ENCODE assay signal across 11 cellular contexts in genomic region chrX:72105436-72105835, GRCh38. TPM values are rescaled to one million over a fixed set of nuclear protein-coding genes. Genes with fewer than 3 reads are reported as not detected.
DNase-seq lines count a peak whose midpoint lies in the region; ATAC-seq and TF ChIP-seq lines count a peak whose summit lies in the region.
"Had no signal": no experiment of that assay in that cellular context is flagged by ENCODE, and none has a peak within 500 bp of the region (broad histone marks: within the 10 kb centered on the region; RNA-seq: fewer than 3 reads in every experiment).

No MANE protein-coding gene starts in this region.

- peaks cover 10% of the 10 kb centered on the region for H3K4me1 ChIP-seq in upper lobe of right lung
- H3K4me1 ChIP-seq in mesendoderm (ENCODE audit: control insufficient read depth, low read depth, low read length), result peaks cover 2% of the 10 kb centered on the region

- no peaks in the 10 kb centered on the region for H3K79me1 ChIP-seq in mesendoderm (ENCODE audit: low read length)

- H3K27me3 Mint-ChIP-seq in activated CD4-positive, alpha-beta memory T cell treated with anti-CD3 and anti-CD28 coated beads, Interleukin-2, amount 10 ng/mL, durations not matched to agents 7 days and 5 days, result peaks cover 17% of the 10 kb centered on the region

- no peak for TF ChIP-seq CTCF in upper lobe of right lung (IDR thresholded peaks at IDR 0.05)

- CTCF ChIA-PET in activated CD4-positive, alpha-beta memory T cell treated with anti-CD3 and anti-CD28 coated beads, Interleukin-2, amount 10 ng/mL, durations not matched to agents 7 days and 5 days (lab: Charles Lee), result interaction anchor here (1.2 to 2.0 kb wide), 6 partner anchors 16 to 172 kb away, joined by 3 to 12 read pairs (median 7); partner anchors contain the start of genes PIN4 and RPS4X

- no peaks in the 10 kb centered on the region for H3K9me3 ChIP-seq in upper lobe of right lung
- H3K9me3 ChIP-seq: lower lobe of right lung had no signal

- no peak overlapping the region for H3K4ac ChIP-seq in mesendoderm (ENCODE audit: low read depth, low read length)

- no CpG with 5 or more reads among the region's 6 CpGs for WGBS in mesendoderm (ENCODE audit: extremely low coverage, insufficient coverage, low lambda C conversion rate)

- H3K18ac ChIP-seq in mesendoderm (ENCODE audit: low read length), result no peak overlapping the region

- H2BK5ac ChIP-seq in mesendoderm (ENCODE audit: low read length), result no peak overlapping the region

- H3K36me3 Mint-ChIP-seq in activated CD4-positive, alpha-beta memory T cell treated with anti-CD3 and anti-CD28 coated beads, Interleukin-2, amount 10 ng/mL, durations not matched to agents 7 days and 5 days (ENCODE audit: low read depth), result peaks cover 10% of the 10 kb centered on the region

- no peak overlapping the region for H2BK120ac ChIP-seq in mesendoderm (ENCODE audit: low read depth, low read length)

- peak overlapping the region; percentile 41 for H3K4me3 Mint-ChIP-seq in activated CD4-positive, alpha-beta memory T cell treated with anti-CD3 and anti-CD28 coated beads, Interleukin-2, amount 10 ng/mL, durations not matched to agents 7 days and 5 days
- H3K4me3 Mint-ChIP-seq: GM23338 had no signal

- no peak overlapping the region for H4K8ac ChIP-seq in mesendoderm (ENCODE audit: low read depth, low read length)

- H3K27ac Mint-ChIP-seq in activated CD4-positive, alpha-beta memory T cell treated with anti-CD3 and anti-CD28 coated beads, Interleukin-2, amount 10 ng/mL, durations not matched to agents 7 days and 5 days, result peak overlapping the region; percentile 85
- H3K27ac Mint-ChIP-seq: GM23338 had no signal

- no peak overlapping the region for H2BK15ac ChIP-seq in mesendoderm (replicated peaks; ENCODE audit: low read depth)

- peaks cover 65% of the 10 kb centered on the region for H3K4me1 Mint-ChIP-seq in activated CD4-positive, alpha-beta memory T cell treated with anti-CD3 and anti-CD28 coated beads, Interleukin-2, amount 10 ng/mL, durations not matched to agents 7 days and 5 days

- H3K79me2 ChIP-seq in mesendoderm (ENCODE audit: control insufficient read depth, insufficient read depth, low read length), result no peaks in the 10 kb centered on the region

- intact Hi-C loops in upper lobe of right lung (cut with DNase I) (no loop called here), posterior cingulate gyrus (cut with DNase I) (no loop called here)

- peak; percentile 19 for DNase-seq in stimulated activated CD4-positive, alpha-beta T cell treated with anti-CD3 and anti-CD28 coated beads, Interleukin-1b, Interleukin-23, amount 100 ng/mL, for 48 hours
- DNase-seq in stimulated activated CD4-positive, alpha-beta T cell treated with anti-CD3 and anti-CD28 coated beads, Interleukin-4, amount 100 ng/mL, for 1 hour, result no peak
- peak; percentile 81 for DNase-seq in activated CD4-positive, alpha-beta memory T cell treated with anti-CD3 and anti-CD28 coated beads, Interleukin-2, amount 10 ng/mL, durations not matched to agents 7 days and 5 days
- DNase-seq in upper lobe of right lung, result no peak
- DNase-seq in NCI-H446 (lab: John Stamatoyannopoulos, UW), result no peak
- DNase-seq in mesendoderm, result no peak
- DNase-seq in posterior cingulate gyrus, result no peak
- DNase-seq: lower lobe of right lung, NCI-H524 treated with DMSO at 0.1 percent for 48 hours had no signal

- no peak overlapping the region for H3K4me2 ChIP-seq in mesendoderm (ENCODE audit: low read length)
- H3K4me2 ChIP-seq: GM23338 had no signal

- H3K56ac ChIP-seq in mesendoderm (ENCODE audit: low read length), result no peak overlapping the region

- H2AK5ac ChIP-seq in mesendoderm (ENCODE audit: low read length), result no peak overlapping the region

- ATAC-seq in HG03103 (IDR thresholded peaks at IDR 0.05; ENCODE audit: low read depth, unreplicated experiment) (peak; percentile 38), upper lobe of right lung (peak; percentile 21)
- ATAC-seq: GM23338 had no signal

- H3K4me3 ChIP-seq in upper lobe of right lung, result no peak overlapping the region
- H3K4me3 ChIP-seq in mesendoderm (ENCODE audit: low read length), result no peak overlapping the region
- H3K4me3 ChIP-seq: GM23338, lower lobe of right lung had no signal

- no peak overlapping the region for H3K27ac ChIP-seq in upper lobe of right lung
- H3K27ac ChIP-seq in mesendoderm (ENCODE audit: low read depth, low read length), result no peak overlapping the region
- H3K27ac ChIP-seq: lower lobe of right lung had no signal

- POLR2A ChIA-PET in activated CD4-positive, alpha-beta memory T cell treated with anti-CD3 and anti-CD28 coated beads, Interleukin-2, amount 10 ng/mL, durations not matched to agents 7 days and 5 days (lab: Charles Lee), result interaction anchor here (0.9 to 1.8 kb wide), 8 partner anchors 10 to 85 kb away, joined by 3 to 13 read pairs (median 3); no protein-coding TSS in a partner anchor

- H3K23ac ChIP-seq in mesendoderm (ENCODE audit: low read length), result no peak overlapping the region

- no peaks in the 10 kb centered on the region for H3K9me3 Mint-ChIP-seq in activated CD4-positive, alpha-beta memory T cell treated with anti-CD3 and anti-CD28 coated beads, Interleukin-2, amount 10 ng/mL, durations not matched to agents 7 days and 5 days
- H3K9me3 Mint-ChIP-seq: GM23338 had no signal

- no peaks in the 10 kb centered on the region for H3K36me3 ChIP-seq in upper lobe of right lung
- no peaks in the 10 kb centered on the region for H3K36me3 ChIP-seq in mesendoderm (ENCODE audit: control insufficient read depth, insufficient read depth, low read length)
- H3K36me3 ChIP-seq: lower lobe of right lung had no signal

- no peaks in the 10 kb centered on the region for H3K27me3 ChIP-seq in upper lobe of right lung
- H3K27me3 ChIP-seq in mesendoderm (ENCODE audit: insufficient read depth, low read length, poor library complexity), result no peaks in the 10 kb centered on the region

- no peak overlapping the region for H4K5ac ChIP-seq in mesendoderm (ENCODE audit: low read length)

- H3K9ac ChIP-seq in mesendoderm (ENCODE audit: low read length), result no peak overlapping the region

RNA-seq across cellular contexts. Expression of gene RTL5, which starts 26.3 kb away (rescaled TPM):
- total RNA-seq in activated CD4-positive, alpha-beta memory T cell treated with anti-CD3 and anti-CD28 coated beads, Interleukin-2, amount 10 ng/mL, durations not matched to agents 7 days and 5 days, result under 1 TPM; 0.13 TPM
- 9.2 TPM for total RNA-seq in upper lobe of right lung
- 2.7 TPM for polyA plus RNA-seq in mesendoderm (2013, experiment 1 of 2)
- 2.7 TPM for polyA plus RNA-seq in mesendoderm (2013, experiment 2 of 2)

Comparison
In these comparisons a context has a peak if more than half of its experiments do, and no peak if none do; other contexts are left out.
1. DNase-seq: peak in stimulated activated CD4-positive, alpha-beta T cell treated with anti-CD3 and anti-CD28 coated beads, Interleukin-1b, Interleukin-23, amount 100 ng/mL, for 48 hours (single experiment) and activated CD4-positive, alpha-beta memory T cell treated with anti-CD3 and anti-CD28 coated beads, Interleukin-2, amount 10 ng/mL, durations not matched to agents 7 days and 5 days (single experiment); none in stimulated activated CD4-positive, alpha-beta T cell treated with anti-CD3 and anti-CD28 coated beads, Interleukin-4, amount 100 ng/mL, for 1 hour (single experiment), upper lobe of right lung (single experiment), NCI-H446 (0 of 2), mesendoderm (single experiment) and posterior cingulate gyrus (0 of 10).